In the genomic region with DNA sequence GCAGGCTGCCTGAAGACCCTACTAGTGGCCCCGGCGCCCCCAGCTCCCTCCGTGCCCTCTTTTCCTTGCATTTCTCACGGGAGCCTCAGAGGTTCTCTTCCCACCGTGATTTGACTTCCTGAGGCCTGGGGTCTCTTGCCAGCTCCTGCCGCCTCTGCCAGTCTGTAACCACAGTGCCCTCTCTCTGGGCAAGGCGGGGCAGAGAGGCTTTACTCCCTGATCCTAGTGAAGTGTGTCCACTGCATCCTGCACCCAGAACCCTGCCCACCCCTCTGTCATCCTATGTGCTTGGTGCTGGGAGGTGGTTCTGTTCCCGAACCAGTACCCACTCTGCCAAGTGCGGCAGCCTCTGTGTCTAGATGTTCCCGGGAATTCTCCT, we compare ENCODE assay signal across 15 cellular contexts. TPM values are rescaled to one million over a fixed set of nuclear protein-coding genes. Genes with fewer than 3 reads are reported as not detected.
DNase-seq lines count a peak whose midpoint lies in the region; ATAC-seq and TF ChIP-seq lines count a peak whose summit lies in the region.
"Had no signal": no experiment of that assay in that cellular context is flagged by ENCODE, and none has a peak within 500 bp of the region (broad histone marks: within the 10 kb centered on the region; RNA-seq: fewer than 3 reads in every experiment).

No MANE protein-coding gene starts in this region.

- intact Hi-C loops in MCF 10A (cut with micrococcal nuclease) = no loop called here
- intact Hi-C loops in mammary epithelial cell (cut with micrococcal nuclease) = no loop called here
- intact Hi-C loops in PC-3 (cut with micrococcal nuclease) = no loop called here
- intact Hi-C loops in upper lobe of right lung (cut with DNase I) = no loop called here
- intact Hi-C loops in lower leg skin (cut with DNase I; ENCODE audit: low total_unique reads) = no loop called here

- no peak overlapping the region for H4K8ac ChIP-seq in mesendoderm (ENCODE audit: low read depth, low read length)

- no peak overlapping the region for H2AK5ac ChIP-seq in mesendoderm (ENCODE audit: low read length)

- no TSS peak for BruUV-seq in MCF 10A (replicated peaks; lab: Mats Ljungman, UMichigan)
- no TSS peak for BruUV-seq in mammary epithelial cell (replicated peaks; lab: Mats Ljungman, UMichigan)
- no TSS peak for BruUV-seq in PC-3 (replicated peaks; lab: Mats Ljungman, UMichigan)

- peak overlapping the region; percentile 23 for H3K27ac Mint-ChIP-seq in MCF 10A (ENCODE audit: low read depth, unreplicated experiment)
- H3K27ac Mint-ChIP-seq in mesothelial cell of epicardium = no peak overlapping the region
- H3K27ac Mint-ChIP-seq: CD8-positive, alpha-beta T cell; GM23338 had no signal

- ATAC-seq in PC-3 (no peak), upper lobe of right lung (no peak)
- ATAC-seq: CD8-positive, alpha-beta T cell; GM23338; HepG2 had no signal

- H3K23ac ChIP-seq in mesendoderm (ENCODE audit: low read length) = no peak overlapping the region

- H3F3A ChIP-seq in PC-3 (ENCODE audit: low read length, unreplicated experiment) = no peaks in the 10 kb centered on the region

- no peak for DNase-seq in MCF 10A (ENCODE audit: unreplicated experiment)
- DNase-seq in mammary epithelial cell = no peak
- DNase-seq in PC-3 = no peak
- DNase-seq in WERI-Rb-1 = no peak
- no peak for DNase-seq in mesothelial cell of epicardium (ENCODE audit: low spot score in 2 of 2, unreplicated experiment in 2 of 2)
- no peak for DNase-seq in upper lobe of right lung
- no peak for DNase-seq in lower leg skin (ENCODE audit: low spot score in 2 of 2)
- DNase-seq in mesendoderm = no peak
- DNase-seq: ACHN; CD8-positive, alpha-beta T cell; EL had no signal

- 73% methylated on average over 3 of the region's 10 CpGs for WGBS in mammary epithelial cell (ENCODE audit: low coverage, missing lambda C conversion rate)
- 78 to 82% methylated on average over 10 of the region's 10 CpGs for WGBS in lower leg skin, 2 donors
- WGBS in mesendoderm (ENCODE audit: extremely low coverage, insufficient coverage, low lambda C conversion rate) = no CpG with 5 or more reads among the region's 10 CpGs

- TF ChIP-seq POLR2A in lower leg skin (IDR thresholded peaks at IDR 0.05) = no peak

- dilution Hi-C loops in mammary epithelial cell (cut with HindIII; ENCODE audit: low sequenced_read_pairs) = no loop called here

- in situ Hi-C loops in mammary epithelial cell (cut with MboI; ENCODE audit: low sequenced_read_pairs in 2 of 2) = no loop called here

- H3K79me2 ChIP-seq in mammary epithelial cell (ENCODE audit: insufficient read depth, low read length) = no peaks in the 10 kb centered on the region
- peaks cover 5% of the 10 kb centered on the region; the same call in 1 of the 2 replicates for H3K79me2 ChIP-seq in PC-3 (ENCODE audit: low read length)
- no peaks in the 10 kb centered on the region for H3K79me2 ChIP-seq in mesendoderm (ENCODE audit: control insufficient read depth, insufficient read depth, low read length)

- H3K4ac ChIP-seq in mesendoderm (ENCODE audit: low read depth, low read length) = no peak overlapping the region

- POLR2A ChIA-PET in MCF 10A (lab: Yijun Ruan, JAX) (interaction anchor here (0.8 to 2.4 kb wide), 2 partner anchors 12 to 62 kb away, joined by 4 to 10 read pairs; no protein-coding TSS in a partner anchor), PC-3 (lab: Charles Lee; ENCODE audit: unreplicated experiment) (interaction anchor here (0.6 kb wide), 1 partner anchor 11 kb away, joined by 4 read pairs; no protein-coding TSS in a partner anchor)

- no peaks in the 10 kb centered on the region for H4K20me1 ChIP-seq in mammary epithelial cell (ENCODE audit: insufficient read depth, low read length)
- no peaks in the 10 kb centered on the region for H4K20me1 ChIP-seq in PC-3 (ENCODE audit: low read length)

- no peak overlapping the region for H2BK5ac ChIP-seq in mesendoderm (ENCODE audit: low read length)

- no peak overlapping the region for H3K18ac ChIP-seq in mesendoderm (ENCODE audit: low read length)

- no peaks in the 10 kb centered on the region for H3K36me3 Mint-ChIP-seq in MCF 10A (ENCODE audit: insufficient read depth, unreplicated experiment)
- no peaks in the 10 kb centered on the region for H3K36me3 Mint-ChIP-seq in mesothelial cell of epicardium
- H3K36me3 Mint-ChIP-seq: CD14-positive monocyte; CD8-positive, alpha-beta T cell had no signal

- no peaks in the 10 kb centered on the region for H3K79me1 ChIP-seq in mesendoderm (ENCODE audit: low read length)

- no peaks in the 10 kb centered on the region for H3K9me2 ChIP-seq in PC-3 (replicated peaks; ENCODE audit: low read length)

- H3K27me3 ChIP-seq in mammary epithelial cell (ENCODE audit: insufficient read depth, low read length) (no peaks in the 10 kb centered on the region), PC-3 (ENCODE audit: low read length) (no peaks in the 10 kb centered on the region), WERI-Rb-1 (ENCODE audit: insufficient read depth, low read depth, severe bottlenecking) (no peaks in the 10 kb centered on the region), upper lobe of right lung (peaks cover 67% of the 10 kb centered on the region), mesendoderm (ENCODE audit: insufficient read depth, low read length, poor library complexity) (peaks cover 23% of the 10 kb centered on the region)

- H3K56ac ChIP-seq in mesendoderm (ENCODE audit: low read length) = no peak overlapping the region

- H3K9me3 ChIP-seq in mammary epithelial cell (replicated peaks; ENCODE audit: insufficient read depth, low read length) = no peaks in the 10 kb centered on the region
- no peaks in the 10 kb centered on the region for H3K9me3 ChIP-seq in PC-3 (ENCODE audit: low read length)
- H3K9me3 ChIP-seq in WERI-Rb-1 (ENCODE audit: severe bottlenecking) = no peaks in the 10 kb centered on the region
- no peaks in the 10 kb centered on the region for H3K9me3 ChIP-seq in upper lobe of right lung

- H3K4me1 Mint-ChIP-seq in MCF 10A (ENCODE audit: insufficient read depth, unreplicated experiment) (peaks cover 19% of the 10 kb centered on the region), mesothelial cell of epicardium (peaks cover 13% of the 10 kb centered on the region)

- H3K4me3 ChIP-seq in mammary epithelial cell (replicated peaks in 1 of 3; ENCODE audit: insufficient read depth in 1 of 3, low read depth in 2 of 3, low read length in 3 of 3) (no peak overlapping the region), PC-3 (ENCODE audit: low read length) (no peak overlapping the region), WERI-Rb-1 (ENCODE audit: low read depth, low read length) (no peak overlapping the region), upper lobe of right lung (no peak overlapping the region), lower leg skin (ENCODE audit: low read depth, poor library complexity, severe bottlenecking) (no peak overlapping the region), mesendoderm (ENCODE audit: low read length) (no peak overlapping the region)
- H3K4me3 ChIP-seq: GM23338 had no signal

- H3K36me3 ChIP-seq in mammary epithelial cell (ENCODE audit: insufficient read depth, low read length) = no peaks in the 10 kb centered on the region
- H3K36me3 ChIP-seq in PC-3 (ENCODE audit: low read depth, low read length) = no peaks in the 10 kb centered on the region
- H3K36me3 ChIP-seq in WERI-Rb-1 = no peaks in the 10 kb centered on the region
- H3K36me3 ChIP-seq in upper lobe of right lung = no peaks in the 10 kb centered on the region
- no peaks in the 10 kb centered on the region for H3K36me3 ChIP-seq in mesendoderm (ENCODE audit: control insufficient read depth, insufficient read depth, low read length)

- H3K9me3 Mint-ChIP-seq in MCF 10A (ENCODE audit: unreplicated experiment) = no peaks in the 10 kb centered on the region
- H3K9me3 Mint-ChIP-seq in mesothelial cell of epicardium = no peaks in the 10 kb centered on the region
- H3K9me3 Mint-ChIP-seq: CD8-positive, alpha-beta T cell; GM23338 had no signal

- H3K4me1 ChIP-seq in mammary epithelial cell (ENCODE audit: insufficient read depth, low read length) (peaks cover 60% of the 10 kb centered on the region), PC-3 (ENCODE audit: insufficient read depth, low read length) (peaks cover 59% of the 10 kb centered on the region), upper lobe of right lung (peaks cover 17% of the 10 kb centered on the region), mesendoderm (ENCODE audit: control insufficient read depth, low read depth, low read length) (no peaks in the 10 kb centered on the region)

- H3K9ac ChIP-seq in mammary epithelial cell (ENCODE audit: insufficient read depth, low read length) (no peak overlapping the region), PC-3 (ENCODE audit: low read length) (no peak overlapping the region), mesendoderm (ENCODE audit: low read length) (no peak overlapping the region)

- no peak overlapping the region for H4K5ac ChIP-seq in mesendoderm (ENCODE audit: low read length)

- no peak overlapping the region for H3K4me3 Mint-ChIP-seq in MCF 10A (ENCODE audit: unreplicated experiment)
- no peak overlapping the region for H3K4me3 Mint-ChIP-seq in mesothelial cell of epicardium
- H3K4me3 Mint-ChIP-seq: CD14-positive monocyte; CD8-positive, alpha-beta T cell; GM23338 had no signal

- no peak for TF ChIP-seq CTCF in MCF 10A (IDR thresholded peaks at IDR 0.05; ENCODE audit: unreplicated experiment)
- no peak for TF ChIP-seq CTCF in mammary epithelial cell (conservative IDR thresholded peaks at IDR 0.05 in 1 of 2, IDR thresholded peaks at IDR 0.05 in 1 of 2; ENCODE audit: extremely low read depth in 1 of 2, insufficient read depth in 1 of 2, low read depth in 1 of 2, low read length in 2 of 2)
- no peak for TF ChIP-seq CTCF in PC-3 (conservative IDR thresholded peaks at IDR 0.05; ENCODE audit: low read depth, low read length)
- TF ChIP-seq CTCF in WERI-Rb-1 (IDR thresholded peaks at IDR 0.05; ENCODE audit: low read depth, low read length) = no peak
- no peak for TF ChIP-seq CTCF in mesothelial cell of epicardium (IDR thresholded peaks at IDR 0.05; ENCODE audit: unreplicated experiment)
- no peak for TF ChIP-seq CTCF in upper lobe of right lung (IDR thresholded peaks at IDR 0.05)
- no peak for TF ChIP-seq CTCF in lower leg skin (IDR thresholded peaks at IDR 0.05)

- H2BK15ac ChIP-seq in mesendoderm (replicated peaks; ENCODE audit: low read depth) = no peak overlapping the region

- H3K4me2 ChIP-seq in mammary epithelial cell (ENCODE audit: insufficient read depth, low read depth, low read length) = no peak overlapping the region
- peak overlapping the region; percentile 26 for H3K4me2 ChIP-seq in PC-3 (ENCODE audit: low read length)
- no peak overlapping the region for H3K4me2 ChIP-seq in mesendoderm (ENCODE audit: low read length)
- H3K4me2 ChIP-seq: GM23338 had no signal

- no peak overlapping the region for H2BK120ac ChIP-seq in mesendoderm (ENCODE audit: low read depth, low read length)

- no peaks in the 10 kb centered on the region for H3K27me3 Mint-ChIP-seq in MCF 10A (ENCODE audit: insufficient read depth, unreplicated experiment)
- peaks cover 81% of the 10 kb centered on the region for H3K27me3 Mint-ChIP-seq in mesothelial cell of epicardium (ENCODE audit: low read depth)

- H2AFZ ChIP-seq in mammary epithelial cell (ENCODE audit: low read depth, low read length) (no peak overlapping the region), PC-3 (ENCODE audit: low read length) (no peak overlapping the region)
- H2AFZ ChIP-seq: GM23338 had no signal

- CTCF ChIA-PET in MCF 10A (lab: Yijun Ruan, JAX) (interaction anchor here (0.6 to 2.1 kb wide), 9 partner anchors 11 to 84 kb away, joined by 3 to 28 read pairs (median 4); no protein-coding TSS in a partner anchor), mammary epithelial cell (lab: Charles Lee; ENCODE audit: low non-redundant PET) (no interaction called here), PC-3 (lab: Charles Lee) (no interaction called here)

- H3K27ac ChIP-seq in mammary epithelial cell (ENCODE audit: insufficient read depth, low read depth, low read length) = no peak overlapping the region
- H3K27ac ChIP-seq in PC-3 (ENCODE audit: low read length) = no peak overlapping the region
- H3K27ac ChIP-seq in WERI-Rb-1 = peak overlapping the region; percentile 67
- H3K27ac ChIP-seq in upper lobe of right lung = no peak overlapping the region
- H3K27ac ChIP-seq in mesendoderm (ENCODE audit: low read depth, low read length) = no peak overlapping the region

RNA-seq across cellular contexts. Expression of a gene that starts 2.4 kb away (rescaled TPM):
- total RNA-seq in MCF 10A (2022) = 0.68 TPM in 1 of 2 replicates, not detected in the other
- total RNA-seq in mammary epithelial cell = 1 to 10 TPM; 2.4 to 2.5 TPM
- 0.27 TPM for polyA plus RNA-seq in mammary epithelial cell
- polyA minus RNA-seq in mammary epithelial cell = not detected
- total RNA-seq in PC-3 (2014; rRNA removed) = 11.1 and 14.1 TPM in 2 replicates
- total RNA-seq in mesothelial cell of epicardium = 1.2 to 1.6 TPM (median 1.4 TPM) in 3 replicates
- 4.3 TPM for total RNA-seq in upper lobe of right lung
- total RNA-seq in lower leg skin = 10 to 100 TPM; 27.5 to 64.3 (median 30.3) TPM
- 5.0 TPM for polyA plus RNA-seq in mesendoderm (2013, experiment 1 of 2)
- polyA plus RNA-seq in mesendoderm (2013, experiment 2 of 2) = 4.9 TPM
- total RNA-seq: A172 had no signal
- polyA plus RNA-seq: CD14-positive monocyte had no signal

RNA-seq across cellular contexts. Expression of a gene that starts 7.2 kb away (rescaled TPM):
- total RNA-seq in MCF 10A (2022) = 5.0 and 7.6 TPM in 2 replicates
- total RNA-seq in mammary epithelial cell = 10 to 100 TPM; 54.3 to 70.8 TPM
- polyA plus RNA-seq in mammary epithelial cell = 29.0 TPM
- 21.4 TPM for polyA minus RNA-seq in mammary epithelial cell
- 41.0 and 42.9 TPM in 2 replicates for total RNA-seq in PC-3 (2014; rRNA removed)
- 0.90 to 1.1 TPM (median 0.98 TPM) in 3 replicates for total RNA-seq in mesothelial cell of epicardium
- total RNA-seq in upper lobe of right lung = 5.7 TPM
- 10 to 100 TPM; 15.4 to 47.7 (median 35.8) TPM for total RNA-seq in lower leg skin
- polyA plus RNA-seq in mesendoderm (2013, experiment 1 of 2) = 0.13 TPM
- 0.14 TPM for polyA plus RNA-seq in mesendoderm (2013, experiment 2 of 2)
- total RNA-seq: CD8-positive, alpha-beta T cell had no signal
- polyA plus RNA-seq: CD14-positive monocyte had no signal

RNA-seq across cellular contexts. Expression of a gene that starts 33.4 kb away (rescaled TPM):
- total RNA-seq in MCF 10A (2022) = 110 and 117 TPM in 2 replicates
- 100 to 1,000 TPM in 1 of 2 donors, 10 to 100 TPM in 1; 67.2 to 193 TPM for total RNA-seq in mammary epithelial cell
- polyA plus RNA-seq in mammary epithelial cell = 365 TPM
- polyA minus RNA-seq in mammary epithelial cell = 208 TPM
- 164 and 165 TPM in 2 replicates for total RNA-seq in PC-3 (2014; rRNA removed)
- 17.4 to 21.3 TPM (median 20.3 TPM) in 3 replicates for total RNA-seq in mesothelial cell of epicardium
- total RNA-seq in upper lobe of right lung = 22.8 TPM
- total RNA-seq in lower leg skin = 10 to 100 TPM; 21.1 to 27.7 (median 24.6) TPM
- polyA plus RNA-seq in mesendoderm (2013, experiment 1 of 2) = 101 TPM
- 108 TPM for polyA plus RNA-seq in mesendoderm (2013, experiment 2 of 2)

RNA-seq across cellular contexts. Expression of a gene that starts 39.0 kb away (rescaled TPM):
- total RNA-seq in MCF 10A (2022) (27.6 and 33.7 TPM in 2 replicates), mammary epithelial cell (10 to 100 TPM in 1 of 2 donors, 1 to 10 TPM in 1; 6.7 to 60.9 TPM), PC-3 (2014; rRNA removed) (42.5 and 60.1 TPM in 2 replicates), mesothelial cell of epicardium (38.9 to 41.6 TPM (median 39.4 TPM) in 3 replicates), upper lobe of right lung (10.0 TPM), lower leg skin (100 to 1,000 TPM in 1 of 4 donors, 10 to 100 TPM in 3; 53.7 to 168 (median 75.7) TPM)
- polyA plus RNA-seq in mammary epithelial cell = 21.0 TPM
- polyA minus RNA-seq in mammary epithelial cell = 5.8 TPM
- polyA plus RNA-seq in mesendoderm (2013, experiment 1 of 2) = 4.0 TPM
- polyA plus RNA-seq in mesendoderm (2013, experiment 2 of 2) = 3.9 TPM
